22 cellular contexts compared by ENCODE assay signal in the genomic region with DNA sequence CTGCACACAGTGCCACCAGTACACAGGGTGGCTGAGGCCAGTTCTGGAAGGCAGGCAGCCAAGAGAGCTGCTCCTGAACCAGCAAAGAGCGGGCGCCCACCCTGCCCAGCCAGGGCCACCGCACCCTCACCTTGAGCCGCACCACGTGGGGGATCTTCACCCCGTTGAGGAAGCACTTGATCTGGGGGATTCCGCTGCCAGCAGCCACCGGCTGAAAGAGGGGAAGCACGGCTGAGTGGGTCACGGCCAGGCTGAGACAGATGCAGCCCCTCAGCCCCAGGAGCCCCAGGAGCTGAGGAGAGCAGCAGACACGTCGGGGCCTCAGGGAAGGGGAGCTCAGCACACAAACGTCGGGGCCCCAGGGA. TPM values are rescaled to one million over a fixed set of nuclear protein-coding genes. Genes with fewer than 3 reads are reported as not detected.
A peak's percentile ranks its signal among the peaks of the same experiment; 100 is the strongest.
DNase-seq lines count a peak whose midpoint lies in the region; ATAC-seq, FAIRE-seq and TF ChIP-seq lines count a peak whose summit lies in the region.
"Had no signal": no experiment of that assay in that cellular context is flagged by ENCODE, and none has a peak within 500 bp of the region (broad histone marks: within the 10 kb centered on the region; RNA-seq: fewer than 3 reads in every experiment).

No MANE protein-coding gene starts in this region.

- peak overlapping the region; percentile 77 to 80 for H3K27ac Mint-ChIP-seq in effector memory CD8-positive, alpha-beta T cell
- peak overlapping the region; percentile 52 for H3K27ac Mint-ChIP-seq in stimulated activated naive CD8-positive, alpha-beta T cell treated with anti-CD3 and anti-CD28 coated beads, Interleukin-15, Interleukin-2, amounts not matched to agents 100 ng/mL and 50 ng/mL, for 24 hours
- no peak overlapping the region for H3K27ac Mint-ChIP-seq in activated CD8-positive, alpha-beta T cell treated with anti-CD3 and anti-CD28 coated beads, Interleukin-2, amount 10 ng/mL, durations not matched to agents 7 days and 5 days
- H3K27ac Mint-ChIP-seq: activated naive CD4-positive, alpha-beta T cell treated with anti-CD3 and anti-CD28 coated beads for 36 hours; endodermal cell had no signal

- no peaks in the 10 kb centered on the region for H3K4me1 Mint-ChIP-seq in effector memory CD8-positive, alpha-beta T cell (ENCODE audit: low read depth in 2 of 2)
- peaks cover 8% of the 10 kb centered on the region for H3K4me1 Mint-ChIP-seq in stimulated activated naive CD8-positive, alpha-beta T cell treated with anti-CD3 and anti-CD28 coated beads, Interleukin-15, Interleukin-2, amounts not matched to agents 100 ng/mL and 50 ng/mL, for 24 hours (ENCODE audit: low read depth)
- peaks cover 4% of the 10 kb centered on the region for H3K4me1 Mint-ChIP-seq in activated CD8-positive, alpha-beta T cell treated with anti-CD3 and anti-CD28 coated beads, Interleukin-2, amount 10 ng/mL, durations not matched to agents 7 days and 5 days (ENCODE audit: low read depth)
- H3K4me1 Mint-ChIP-seq: endodermal cell had no signal

- peak; percentile 75 for DNase-seq in GM12891 (ENCODE audit: insufficient read length, low spot score)
- peak; percentile 82 for DNase-seq in NAMALWA (ENCODE audit: low spot score)
- DNase-seq in effector memory CD8-positive, alpha-beta T cell = no peak
- no peak for DNase-seq in NCI-H69 (lab: John Stamatoyannopoulos, UW)
- DNase-seq in activated CD8-positive, alpha-beta T cell treated with anti-CD3 and anti-CD28 coated beads, Interleukin-2, amount 10 ng/mL, durations not matched to agents 7 days and 5 days = no peak
- DNase-seq: activated CD4-positive, alpha-beta T cell treated with anti-CD3 and anti-CD28 coated beads, Interleukin-2, amount 50 U/mL, for 4 hours; activated T-cell treated with anti-CD3 and anti-CD28 coated beads for 4 hours; Calu3; endodermal cell; KBM-7; NCI-H1930; SHP77; stimulated activated CD4-positive, alpha-beta T cell treated with anti-CD3 and anti-CD28 coated beads, Interleukin-12 subunit alpha, Interleukin-12 subunit beta, amount 100 ng/mL, for 4 hours; T-helper 1 cell; testis had no signal

- ATAC-seq in effector memory CD8-positive, alpha-beta T cell (replicated peaks) = peak; percentile 54
- no peak for ATAC-seq in activated CD8-positive, alpha-beta T cell treated with anti-CD3 and anti-CD28 coated beads, Interleukin-2, amount 10 ng/mL, durations not matched to agents 7 days and 5 days
- no peak for ATAC-seq in HG03457 (IDR thresholded peaks at IDR 0.05; ENCODE audit: unreplicated experiment)

- CTCF ChIA-PET in activated CD8-positive, alpha-beta T cell treated with anti-CD3 and anti-CD28 coated beads, Interleukin-2, amount 10 ng/mL, durations not matched to agents 7 days and 5 days (lab: Charles Lee) = no interaction called here

- no peaks in the 10 kb centered on the region for H3K9me3 Mint-ChIP-seq in effector memory CD8-positive, alpha-beta T cell
- no peaks in the 10 kb centered on the region for H3K9me3 Mint-ChIP-seq in stimulated activated naive CD8-positive, alpha-beta T cell treated with anti-CD3 and anti-CD28 coated beads, Interleukin-15, Interleukin-2, amounts not matched to agents 100 ng/mL and 50 ng/mL, for 24 hours
- no peaks in the 10 kb centered on the region for H3K9me3 Mint-ChIP-seq in activated CD8-positive, alpha-beta T cell treated with anti-CD3 and anti-CD28 coated beads, Interleukin-2, amount 10 ng/mL, durations not matched to agents 7 days and 5 days (ENCODE audit: insufficient read depth)
- H3K9me3 Mint-ChIP-seq: activated naive CD4-positive, alpha-beta T cell treated with anti-CD3 and anti-CD28 coated beads for 36 hours; endodermal cell had no signal

- POLR2A ChIA-PET in activated CD8-positive, alpha-beta T cell treated with anti-CD3 and anti-CD28 coated beads, Interleukin-2, amount 10 ng/mL, durations not matched to agents 7 days and 5 days (lab: Charles Lee) = no interaction called here

- no peak overlapping the region for H3K4me3 Mint-ChIP-seq in effector memory CD8-positive, alpha-beta T cell
- no peak overlapping the region for H3K4me3 Mint-ChIP-seq in stimulated activated naive CD8-positive, alpha-beta T cell treated with anti-CD3 and anti-CD28 coated beads, Interleukin-15, Interleukin-2, amounts not matched to agents 100 ng/mL and 50 ng/mL, for 24 hours
- H3K4me3 Mint-ChIP-seq in activated CD8-positive, alpha-beta T cell treated with anti-CD3 and anti-CD28 coated beads, Interleukin-2, amount 10 ng/mL, durations not matched to agents 7 days and 5 days = no peak overlapping the region
- H3K4me3 Mint-ChIP-seq: activated naive CD4-positive, alpha-beta T cell treated with anti-CD3 and anti-CD28 coated beads for 36 hours; endodermal cell had no signal

- TF ChIP-seq POLR2A in GM12891 (IDR thresholded peaks at IDR 0.05; ENCODE audit: low read depth, low read length) = no peak

- FAIRE-seq in GM12891 (lab: Jason Lieb, UNC) = no peak

- H3K36me3 Mint-ChIP-seq in effector memory CD8-positive, alpha-beta T cell (ENCODE audit: insufficient read depth) = peaks cover 31% of the 10 kb centered on the region
- peaks cover 11% of the 10 kb centered on the region for H3K36me3 Mint-ChIP-seq in stimulated activated naive CD8-positive, alpha-beta T cell treated with anti-CD3 and anti-CD28 coated beads, Interleukin-15, Interleukin-2, amounts not matched to agents 100 ng/mL and 50 ng/mL, for 24 hours (ENCODE audit: low read depth)
- H3K36me3 Mint-ChIP-seq in activated CD8-positive, alpha-beta T cell treated with anti-CD3 and anti-CD28 coated beads, Interleukin-2, amount 10 ng/mL, durations not matched to agents 7 days and 5 days (ENCODE audit: low read depth) = no peaks in the 10 kb centered on the region

- no peaks in the 10 kb centered on the region for H3K27me3 Mint-ChIP-seq in effector memory CD8-positive, alpha-beta T cell
- no peaks in the 10 kb centered on the region for H3K27me3 Mint-ChIP-seq in stimulated activated naive CD8-positive, alpha-beta T cell treated with anti-CD3 and anti-CD28 coated beads, Interleukin-15, Interleukin-2, amounts not matched to agents 100 ng/mL and 50 ng/mL, for 24 hours
- H3K27me3 Mint-ChIP-seq in activated CD8-positive, alpha-beta T cell treated with anti-CD3 and anti-CD28 coated beads, Interleukin-2, amount 10 ng/mL, durations not matched to agents 7 days and 5 days (ENCODE audit: low read depth) = no peaks in the 10 kb centered on the region

TF ChIP-seq in GM12891, 5 proteins besides CTCF, POLR2A, EP300 and RAD21:
- TF ChIP-seq PAX5 (IDR thresholded peaks at IDR 0.05; ENCODE audit: insufficient read depth, low read length, severe bottlenecking) = peak; percentile 50
- no peak for TF ChIP-seq SPI1 (IDR thresholded peaks at IDR 0.05; ENCODE audit: low read depth, low read length)
- TF ChIP-seq POLR2AphosphoS5 (IDR thresholded peaks at IDR 0.05; ENCODE audit: low read depth, low read length) = no peak

RNA-seq across cellular contexts. Expression of a gene that starts 14.6 kb away (rescaled TPM):
- 0.60 TPM for polyA plus RNA-seq in GM12891 (2012; ENCODE audit: low read depth, missing spikeins)
- total RNA-seq in activated CD8-positive, alpha-beta T cell treated with anti-CD3 and anti-CD28 coated beads, Interleukin-2, amount 10 ng/mL, durations not matched to agents 7 days and 5 days = 1 to 10 TPM; 1.5 to 2.1 TPM

RNA-seq across cellular contexts. Expression of a gene that starts 15.9 kb away (rescaled TPM):
- 26.4 TPM for polyA plus RNA-seq in GM12891 (2012; ENCODE audit: low read depth, missing spikeins)
- total RNA-seq in activated CD8-positive, alpha-beta T cell treated with anti-CD3 and anti-CD28 coated beads, Interleukin-2, amount 10 ng/mL, durations not matched to agents 7 days and 5 days = 10 to 100 TPM; 41.9 to 43.9 TPM

RNA-seq across cellular contexts. Expression of a gene that starts 28.1 kb away (rescaled TPM):
- not detected for polyA plus RNA-seq in GM12891 (2012; ENCODE audit: low read depth, missing spikeins)
- total RNA-seq in activated CD8-positive, alpha-beta T cell treated with anti-CD3 and anti-CD28 coated beads, Interleukin-2, amount 10 ng/mL, durations not matched to agents 7 days and 5 days = under 1 TPM in 1 of 2 experiments, not detected in 1; 0.37 TPM
- total RNA-seq: Calu3, fibroblast of lung, lower leg skin, NCI-H460, occipital lobe had no signal
- polyA plus RNA-seq: fibroblast of lung had no signal

RNA-seq across cellular contexts. Expression of a gene that starts 29.8 kb away (rescaled TPM):
- not detected for polyA plus RNA-seq in GM12891 (2012; ENCODE audit: low read depth, missing spikeins)
- not detected for total RNA-seq in activated CD8-positive, alpha-beta T cell treated with anti-CD3 and anti-CD28 coated beads, Interleukin-2, amount 10 ng/mL, durations not matched to agents 7 days and 5 days
- total RNA-seq: activated naive CD4-positive, alpha-beta T cell treated with anti-CD3 and anti-CD28 coated beads for 36 hours; Calu3; endodermal cell; fibroblast of lung; lower leg skin; occipital lobe had no signal
- polyA plus RNA-seq: fibroblast of lung had no signal

RNA-seq across cellular contexts. Expression of a gene that starts 34.2 kb away (rescaled TPM):
- polyA plus RNA-seq in GM12891 (2012; ENCODE audit: low read depth, missing spikeins) = 22.3 TPM
- 10 to 100 TPM; 70.1 to 73.3 TPM for total RNA-seq in activated CD8-positive, alpha-beta T cell treated with anti-CD3 and anti-CD28 coated beads, Interleukin-2, amount 10 ng/mL, durations not matched to agents 7 days and 5 days

Comparison
In these comparisons a context has a peak if more than half of its experiments do, and no peak if none do; other contexts are left out.
1. DNase-seq: peak in GM12891 (single experiment) and NAMALWA (single experiment); none in effector memory CD8-positive, alpha-beta T cell (0 of 3), NCI-H69 (single experiment) and activated CD8-positive, alpha-beta T cell treated with anti-CD3 and anti-CD28 coated beads, Interleukin-2, amount 10 ng/mL, durations not matched to agents 7 days and 5 days (single experiment).